ENCODE assay signal across 28 cellular contexts in genomic region chr6:61833176-61833716, GRCh38.
"Had no signal": no experiment of that assay in that cellular context is flagged by ENCODE, and none has a peak within 500 bp of the region (broad histone marks: within the 10 kb centered on the region; RNA-seq: fewer than 3 reads in every experiment).

No MANE protein-coding gene starts in this region.

- DNase-seq: activated B cell treated with CpG ODN at 0.5 μM for 24 hours; activated CD4-positive, alpha-beta memory T cell treated with anti-CD3 and anti-CD28 coated beads for 36 hours; activated CD4-positive, alpha-beta T cell treated with anti-CD3 and anti-CD28 coated beads for 4 hours; activated CD4-positive, alpha-beta T cell treated with anti-CD3 and anti-CD28 coated beads, Interleukin-2, amount 10 ng/mL, durations not matched to agents 24 days and 14 days; activated CD4-positive, alpha-beta T cell treated with anti-CD3 and anti-CD28 coated beads, Interleukin-2, amount 50 U/mL, for 1 hour; activated CD4-positive, alpha-beta T cell treated with anti-CD3 and anti-CD28 coated beads, Interleukin-2, amount 50 U/mL, for 4 hours; activated CD4-positive, CD25-positive, alpha-beta regulatory T cell treated with anti-CD3 and anti-CD28 coated beads, Interleukin-2, amount 50 U/mL, for 72 hours; activated CD8-positive, alpha-beta memory T cell treated with anti-CD3 and anti-CD28 coated beads, Interleukin-2, amount 50 U/mL, for 4 hours; activated CD8-positive, alpha-beta T cell treated with anti-CD3 and anti-CD28 coated beads for 36 hours; activated effector memory CD4-positive, alpha-beta T cell treated with Interleukin-2 at 50 U/mL for 16 hours; activated gamma-delta T cell treated with Interleukin-2 at 50 U/mL for 16 hours; activated naive CD4-positive, alpha-beta T cell; activated naive CD4-positive, alpha-beta T cell treated with anti-CD3 and anti-CD28 coated beads for 36 hours; activated naive CD4-positive, alpha-beta T cell treated with anti-CD3 and anti-CD28 coated beads, Interleukin-2, amount 50 U/mL, for 16 hours; activated naive CD8-positive, alpha-beta T cell treated with anti-CD3 and anti-CD28 coated beads for 36 hours; activated T-cell treated with anti-CD3 and anti-CD28 coated beads for 4 hours; activated T-cell treated with anti-CD3 and anti-CD28 coated beads, Interleukin-2, amount 50 U/mL, for 1 hour; activated T-cell treated with anti-CD3 and anti-CD28 coated beads, Interleukin-2, amount 50 U/mL, for 4 hours; activated T-cell treated with anti-CD3 and anti-CD28 coated beads, Interleukin-2, amount 50 U/mL, for 72 hours; adrenal gland; amniotic stem cell; aorta; body of pancreas; brain microvascular endothelial cell; central memory CD4-positive, alpha-beta T cell; T-helper 1 cell; T-helper 2 cell; T-helper 9 cell had no signal
